8 cellular contexts compared by ENCODE assay signal in the genomic region with DNA sequence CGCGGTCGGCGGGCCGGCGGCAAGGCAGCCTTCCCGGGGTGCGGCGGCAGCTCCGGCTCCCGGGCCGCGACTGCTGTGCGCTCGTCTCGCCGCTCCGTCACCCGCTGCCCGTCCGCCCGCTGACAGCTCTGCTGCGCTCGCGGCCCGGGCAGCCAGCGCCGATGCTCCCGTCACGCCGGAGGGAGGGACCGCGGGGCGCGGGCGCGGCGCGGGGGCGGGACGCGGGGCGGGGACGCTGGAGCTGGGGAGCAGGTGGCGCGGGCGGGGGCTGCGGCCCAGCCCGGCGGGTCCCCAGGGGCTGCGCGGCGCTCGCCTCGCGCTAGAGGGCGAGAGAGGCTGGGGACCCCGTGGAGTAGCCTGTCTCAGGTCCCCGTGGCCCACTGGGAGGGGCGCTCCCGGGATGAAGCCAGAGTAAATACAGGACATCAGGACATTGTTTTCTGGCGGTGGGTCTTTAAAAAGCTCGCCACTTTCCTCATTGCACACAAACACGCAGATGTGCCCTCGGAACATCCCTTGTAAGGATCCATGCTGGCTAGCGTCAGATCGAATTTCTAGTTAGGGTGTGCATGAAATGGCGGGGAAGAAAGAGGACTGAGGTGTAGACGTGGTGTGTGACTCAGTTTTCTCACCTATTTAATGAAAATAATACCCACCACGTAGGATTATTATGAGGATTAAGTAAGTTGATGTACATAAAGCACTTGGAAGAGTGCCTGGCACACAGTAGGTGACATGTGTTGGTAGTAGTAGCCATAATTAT. TPM values are rescaled to one million over a fixed set of nuclear protein-coding genes. Genes with fewer than 3 reads are reported as not detected.
DNase-seq lines count a peak whose midpoint lies in the region; ATAC-seq, FAIRE-seq and TF ChIP-seq lines count a peak whose summit lies in the region.

A gene with protein sequence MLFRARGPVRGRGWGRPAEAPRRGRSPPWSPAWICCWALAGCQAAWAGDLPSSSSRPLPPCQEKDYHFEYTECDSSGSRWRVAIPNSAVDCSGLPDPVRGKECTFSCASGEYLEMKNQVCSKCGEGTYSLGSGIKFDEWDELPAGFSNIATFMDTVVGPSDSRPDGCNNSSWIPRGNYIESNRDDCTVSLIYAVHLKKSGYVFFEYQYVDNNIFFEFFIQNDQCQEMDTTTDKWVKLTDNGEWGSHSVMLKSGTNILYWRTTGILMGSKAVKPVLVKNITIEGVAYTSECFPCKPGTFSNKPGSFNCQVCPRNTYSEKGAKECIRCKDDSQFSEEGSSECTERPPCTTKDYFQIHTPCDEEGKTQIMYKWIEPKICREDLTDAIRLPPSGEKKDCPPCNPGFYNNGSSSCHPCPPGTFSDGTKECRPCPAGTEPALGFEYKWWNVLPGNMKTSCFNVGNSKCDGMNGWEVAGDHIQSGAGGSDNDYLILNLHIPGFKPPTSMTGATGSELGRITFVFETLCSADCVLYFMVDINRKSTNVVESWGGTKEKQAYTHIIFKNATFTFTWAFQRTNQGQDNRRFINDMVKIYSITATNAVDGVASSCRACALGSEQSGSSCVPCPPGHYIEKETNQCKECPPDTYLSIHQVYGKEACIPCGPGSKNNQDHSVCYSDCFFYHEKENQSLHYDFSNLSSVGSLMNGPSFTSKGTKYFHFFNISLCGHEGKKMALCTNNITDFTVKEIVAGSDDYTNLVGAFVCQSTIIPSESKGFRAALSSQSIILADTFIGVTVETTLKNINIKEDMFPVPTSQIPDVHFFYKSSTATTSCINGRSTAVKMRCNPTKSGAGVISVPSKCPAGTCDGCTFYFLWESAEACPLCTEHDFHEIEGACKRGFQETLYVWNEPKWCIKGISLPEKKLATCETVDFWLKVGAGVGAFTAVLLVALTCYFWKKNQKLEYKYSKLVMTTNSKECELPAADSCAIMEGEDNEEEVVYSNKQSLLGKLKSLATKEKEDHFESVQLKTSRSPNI (minus strand): TSS at position 130 of the 763 bp plus-strand sequence. CDS start 141 bp downstream, outside the sequence.

- H3K36me3 Mint-ChIP-seq in T-helper 2 cell treated with Interferon-gamma antibody and Interleukin-4, amounts not matched to agents 5 μg/mL and 100 μg/mL, for 36 hours (ENCODE audit: low read depth) = no peaks in the 10 kb centered on the region

- H3K9me3 ChIP-seq in hepatocyte (ENCODE audit: low read depth) = no peaks in the 10 kb centered on the region

- peak; percentile 92 for FAIRE-seq in GM12891 (lab: Jason Lieb, UNC)

- peaks cover 7% of the 10 kb centered on the region for H3K27me3 ChIP-seq in hepatocyte

- TF ChIP-seq POLR2A in GM12891 (IDR thresholded peaks at IDR 0.05; ENCODE audit: low read depth, low read length) = no peak

- WGBS in hepatocyte (ENCODE audit: low lambda C conversion rate, missing lambda C conversion rate) = 2% methylated on average over 38 of the region's 70 CpGs

- no peaks in the 10 kb centered on the region for H3K36me3 ChIP-seq in hepatocyte (replicated peaks; ENCODE audit: insufficient read depth, low read depth)

- no peaks in the 10 kb centered on the region for H4K20me1 ChIP-seq in hepatocyte (ENCODE audit: insufficient read depth, poor library complexity, severe bottlenecking)

- H3K4me2 ChIP-seq in hepatocyte = peak within 1 kb of the TSS; percentile 93

- DNase-seq in GM12891 (ENCODE audit: insufficient read length, low spot score) = peak; percentile 77
- DNase-seq in NCI-H1417 treated with DMSO at 0.1 percent for 48 hours (lab: John Stamatoyannopoulos, UW) = peak; percentile 75
- peak; percentile 79 for DNase-seq in T-helper 2 cell treated with Interferon-gamma antibody and Interleukin-4, amounts not matched to agents 5 μg/mL and 100 μg/mL, for 36 hours (ENCODE audit: low spot score)
- DNase-seq in astrocyte of the cerebellum (ENCODE audit: low read depth) = no peak
- peak; percentile 91 for DNase-seq in hepatocyte (ENCODE audit: low spot score)
- no peak for DNase-seq in retinal pigment epithelial cell (ENCODE audit: low read depth)
- DNase-seq in MV-4-11 (lab: John Stamatoyannopoulos, UW) = no peak

- in situ Hi-C loops in astrocyte of the cerebellum (cut with HindIII; ENCODE audit: low sequenced_read_pairs) = no loop called here

- H3K9me3 Mint-ChIP-seq in T-helper 2 cell treated with Interferon-gamma antibody and Interleukin-4, amounts not matched to agents 5 μg/mL and 100 μg/mL, for 36 hours = no peaks in the 10 kb centered on the region

- H3K27ac Mint-ChIP-seq in T-helper 2 cell treated with Interferon-gamma antibody and Interleukin-4, amounts not matched to agents 5 μg/mL and 100 μg/mL, for 36 hours = no peak within 1 kb of the TSS

- peaks cover 11% of the 10 kb centered on the region for H3K4me1 Mint-ChIP-seq in T-helper 2 cell treated with Interferon-gamma antibody and Interleukin-4, amounts not matched to agents 5 μg/mL and 100 μg/mL, for 36 hours (ENCODE audit: low read depth)

- H3K4me3 ChIP-seq in astrocyte of the cerebellum (ENCODE audit: low read depth, low read length) (peak within 1 kb of the TSS; percentile 51), hepatocyte (peak within 1 kb of the TSS; percentile 75), retinal pigment epithelial cell (ENCODE audit: low read length) (peak within 1 kb of the TSS; percentile 57)

- peak; percentile 96 for ATAC-seq in HG02642 (IDR thresholded peaks at IDR 0.05; ENCODE audit: poor library complexity, unreplicated experiment)

- no peaks in the 10 kb centered on the region for H3K9me2 ChIP-seq in hepatocyte (replicated peaks; ENCODE audit: insufficient read depth)

- peaks cover 23% of the 10 kb centered on the region for H3K27me3 Mint-ChIP-seq in T-helper 2 cell treated with Interferon-gamma antibody and Interleukin-4, amounts not matched to agents 5 μg/mL and 100 μg/mL, for 36 hours (ENCODE audit: low read depth)

- H3K27ac ChIP-seq in hepatocyte = no peak within 1 kb of the TSS

- H3K79me2 ChIP-seq in hepatocyte = no peaks in the 10 kb centered on the region

- no peaks in the 10 kb centered on the region for H3K4me1 ChIP-seq in hepatocyte (ENCODE audit: insufficient read depth)

- TF ChIP-seq CTCF in astrocyte of the cerebellum (IDR thresholded peaks at IDR 0.05; ENCODE audit: low read depth, low read length, missing control alignments) = peak; percentile 39
- peak; percentile 47 for TF ChIP-seq CTCF in hepatocyte (IDR thresholded peaks at IDR 0.05; ENCODE audit: poor library complexity)
- peak; percentile 45 for TF ChIP-seq CTCF in retinal pigment epithelial cell (conservative IDR thresholded peaks at IDR 0.05; ENCODE audit: low read depth, low read length)

- H3K4me3 Mint-ChIP-seq in T-helper 2 cell treated with Interferon-gamma antibody and Interleukin-4, amounts not matched to agents 5 μg/mL and 100 μg/mL, for 36 hours = peak within 1 kb of the TSS; percentile 80

- H2AFZ ChIP-seq in hepatocyte = peak within 1 kb of the TSS; percentile 94

TF ChIP-seq in GM12891, 5 proteins besides CTCF, POLR2A, EP300 and RAD21:
- TF ChIP-seq PAX5 (IDR thresholded peaks at IDR 0.05; ENCODE audit: insufficient read depth, low read length, severe bottlenecking) (no peak), POLR2AphosphoS5 (IDR thresholded peaks at IDR 0.05; ENCODE audit: low read depth, low read length) (0 out of 2 replicates have a peak, but pooled peaks have one; percentile 22)
TF ChIP-seq in GM12891: peak in this region for 1.

RNA-seq across cellular contexts. Expression of the gene that starts here (rescaled TPM):
- polyA plus RNA-seq in GM12891 (2012; ENCODE audit: low read depth, missing spikeins) = 2.3 TPM
- 26.7 and 28.3 TPM in 2 replicates for total RNA-seq in hepatocyte
- polyA plus RNA-seq in hepatocyte = 12.7 and 19.6 TPM in 2 replicates

Comparison
In these comparisons a context has a peak if more than half of its experiments do, and no peak if none do; other contexts are left out.
1. DNase-seq: peak in GM12891 (single experiment), NCI-H1417 treated with DMSO at 0.1 percent for 48 hours (single experiment), T-helper 2 cell treated with Interferon-gamma antibody and Interleukin-4, amounts not matched to agents 5 μg/mL and 100 μg/mL, for 36 hours (single experiment) and hepatocyte (single experiment); none in astrocyte of the cerebellum (single experiment), retinal pigment epithelial cell (single experiment) and MV-4-11 (single experiment).
2. Peak in every context shown above with its lines, with median percentiles within 50 percentile points of each other: H3K4me3 ChIP-seq and CTCF ChIP-seq.